In the genomic region with DNA sequence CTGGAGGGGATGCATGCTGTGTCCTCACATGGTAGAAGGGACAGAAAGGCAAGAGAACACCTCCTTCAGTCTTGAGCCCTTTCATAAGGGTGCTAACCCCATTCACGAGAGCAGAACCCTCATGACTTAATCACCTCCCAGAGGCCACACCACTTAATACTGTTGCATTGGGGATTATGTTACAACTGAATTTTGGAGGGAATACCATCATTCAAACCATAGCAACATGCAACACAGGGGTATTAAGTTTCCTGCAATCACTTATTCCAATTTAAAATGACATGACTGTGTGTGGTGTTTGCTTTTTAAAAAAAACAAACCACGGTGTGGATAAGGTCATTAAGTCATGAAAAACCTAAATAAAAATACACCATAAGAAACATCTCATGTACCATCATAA, we compare ENCODE assay signal across 1 cellular context.
TF ChIP-seq lines count a peak whose summit lies in the region.

No MANE protein-coding gene starts in this region.

TF ChIP-seq in K562, 482 proteins besides CTCF, POLR2A, EP300 and RAD21 (continued from another document):
- TF ChIP-seq, protein P1, sequence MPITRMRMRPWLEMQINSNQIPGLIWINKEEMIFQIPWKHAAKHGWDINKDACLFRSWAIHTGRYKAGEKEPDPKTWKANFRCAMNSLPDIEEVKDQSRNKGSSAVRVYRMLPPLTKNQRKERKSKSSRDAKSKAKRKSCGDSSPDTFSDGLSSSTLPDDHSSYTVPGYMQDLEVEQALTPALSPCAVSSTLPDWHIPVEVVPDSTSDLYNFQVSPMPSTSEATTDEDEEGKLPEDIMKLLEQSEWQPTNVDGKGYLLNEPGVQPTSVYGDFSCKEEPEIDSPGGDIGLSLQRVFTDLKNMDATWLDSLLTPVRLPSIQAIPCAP (CRISPR knock-in tag; IDR thresholded peaks at IDR 0.05; ENCODE audit: borderline replicate concordance) = no peak
- no peak for TF ChIP-seq ZNF444 (CRISPR knock-in tag; IDR thresholded peaks at IDR 0.05)
- no peak for TF ChIP-seq ZNF316 (IDR thresholded peaks at IDR 0.05)
- no peak for TF ChIP-seq KAT8 (IDR thresholded peaks at IDR 0.05; ENCODE audit: low read depth)
- TF ChIP-seq, protein P2, sequence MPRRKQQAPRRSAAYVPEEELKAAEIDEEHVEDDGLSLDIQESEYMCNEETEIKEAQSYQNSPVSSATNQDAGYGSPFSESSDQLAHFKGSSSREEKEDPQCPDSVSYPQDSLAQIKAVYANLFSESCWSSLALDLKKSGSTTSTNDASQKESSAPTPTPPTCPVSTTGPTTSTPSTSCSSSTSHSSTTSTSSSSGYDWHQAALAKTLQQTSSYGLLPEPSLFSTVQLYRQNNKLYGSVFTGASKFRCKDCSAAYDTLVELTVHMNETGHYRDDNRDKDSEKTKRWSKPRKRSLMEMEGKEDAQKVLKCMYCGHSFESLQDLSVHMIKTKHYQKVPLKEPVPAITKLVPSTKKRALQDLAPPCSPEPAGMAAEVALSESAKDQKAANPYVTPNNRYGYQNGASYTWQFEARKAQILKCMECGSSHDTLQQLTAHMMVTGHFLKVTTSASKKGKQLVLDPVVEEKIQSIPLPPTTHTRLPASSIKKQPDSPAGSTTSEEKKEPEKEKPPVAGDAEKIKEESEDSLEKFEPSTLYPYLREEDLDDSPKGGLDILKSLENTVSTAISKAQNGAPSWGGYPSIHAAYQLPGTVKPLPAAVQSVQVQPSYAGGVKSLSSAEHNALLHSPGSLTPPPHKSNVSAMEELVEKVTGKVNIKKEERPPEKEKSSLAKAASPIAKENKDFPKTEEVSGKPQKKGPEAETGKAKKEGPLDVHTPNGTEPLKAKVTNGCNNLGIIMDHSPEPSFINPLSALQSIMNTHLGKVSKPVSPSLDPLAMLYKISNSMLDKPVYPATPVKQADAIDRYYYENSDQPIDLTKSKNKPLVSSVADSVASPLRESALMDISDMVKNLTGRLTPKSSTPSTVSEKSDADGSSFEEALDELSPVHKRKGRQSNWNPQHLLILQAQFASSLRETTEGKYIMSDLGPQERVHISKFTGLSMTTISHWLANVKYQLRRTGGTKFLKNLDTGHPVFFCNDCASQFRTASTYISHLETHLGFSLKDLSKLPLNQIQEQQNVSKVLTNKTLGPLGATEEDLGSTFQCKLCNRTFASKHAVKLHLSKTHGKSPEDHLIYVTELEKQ (CRISPR knock-in tag; IDR thresholded peaks at IDR 0.05) = no peak
- no peak for TF ChIP-seq MYNN (IDR thresholded peaks at IDR 0.05)
- TF ChIP-seq MYNN (CRISPR knock-in tag; IDR thresholded peaks at IDR 0.05) = no peak
- no peak for TF ChIP-seq KLF16 (IDR thresholded peaks at IDR 0.05)
- no peak for TF ChIP-seq YY1 (IDR thresholded peaks at IDR 0.05; ENCODE audit: borderline replicate concordance in 1 of 3, control insufficient read depth in 1 of 3, extremely low read depth in 1 of 3, insufficient read depth in 3 of 3, insufficient read length in 1 of 3, insufficient replicate concordance in 2 of 3, low read depth in 1 of 3, low read length in 2 of 3)
- TF ChIP-seq SOX6 (IDR thresholded peaks at IDR 0.05) = no peak
- no peak for TF ChIP-seq DNMT1 (IDR thresholded peaks at IDR 0.05)
- TF ChIP-seq, protein P3, sequence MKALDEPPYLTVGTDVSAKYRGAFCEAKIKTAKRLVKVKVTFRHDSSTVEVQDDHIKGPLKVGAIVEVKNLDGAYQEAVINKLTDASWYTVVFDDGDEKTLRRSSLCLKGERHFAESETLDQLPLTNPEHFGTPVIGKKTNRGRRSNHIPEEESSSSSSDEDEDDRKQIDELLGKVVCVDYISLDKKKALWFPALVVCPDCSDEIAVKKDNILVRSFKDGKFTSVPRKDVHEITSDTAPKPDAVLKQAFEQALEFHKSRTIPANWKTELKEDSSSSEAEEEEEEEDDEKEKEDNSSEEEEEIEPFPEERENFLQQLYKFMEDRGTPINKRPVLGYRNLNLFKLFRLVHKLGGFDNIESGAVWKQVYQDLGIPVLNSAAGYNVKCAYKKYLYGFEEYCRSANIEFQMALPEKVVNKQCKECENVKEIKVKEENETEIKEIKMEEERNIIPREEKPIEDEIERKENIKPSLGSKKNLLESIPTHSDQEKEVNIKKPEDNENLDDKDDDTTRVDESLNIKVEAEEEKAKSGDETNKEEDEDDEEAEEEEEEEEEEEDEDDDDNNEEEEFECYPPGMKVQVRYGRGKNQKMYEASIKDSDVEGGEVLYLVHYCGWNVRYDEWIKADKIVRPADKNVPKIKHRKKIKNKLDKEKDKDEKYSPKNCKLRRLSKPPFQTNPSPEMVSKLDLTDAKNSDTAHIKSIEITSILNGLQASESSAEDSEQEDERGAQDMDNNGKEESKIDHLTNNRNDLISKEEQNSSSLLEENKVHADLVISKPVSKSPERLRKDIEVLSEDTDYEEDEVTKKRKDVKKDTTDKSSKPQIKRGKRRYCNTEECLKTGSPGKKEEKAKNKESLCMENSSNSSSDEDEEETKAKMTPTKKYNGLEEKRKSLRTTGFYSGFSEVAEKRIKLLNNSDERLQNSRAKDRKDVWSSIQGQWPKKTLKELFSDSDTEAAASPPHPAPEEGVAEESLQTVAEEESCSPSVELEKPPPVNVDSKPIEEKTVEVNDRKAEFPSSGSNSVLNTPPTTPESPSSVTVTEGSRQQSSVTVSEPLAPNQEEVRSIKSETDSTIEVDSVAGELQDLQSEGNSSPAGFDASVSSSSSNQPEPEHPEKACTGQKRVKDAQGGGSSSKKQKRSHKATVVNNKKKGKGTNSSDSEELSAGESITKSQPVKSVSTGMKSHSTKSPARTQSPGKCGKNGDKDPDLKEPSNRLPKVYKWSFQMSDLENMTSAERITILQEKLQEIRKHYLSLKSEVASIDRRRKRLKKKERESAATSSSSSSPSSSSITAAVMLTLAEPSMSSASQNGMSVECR (CRISPR knock-in tag; IDR thresholded peaks at IDR 0.05) = no peak
TF ChIP-seq in K562: peak in this region for 0.
